Comparison of ENCODE assay signal across 8 cellular contexts in genomic region chr7:101099969-101100781, GRCh38. TPM values are rescaled to one million over a fixed set of nuclear protein-coding genes. Genes with fewer than 3 reads are reported as not detected.
A peak's percentile ranks its signal among the peaks of the same experiment; 100 is the strongest.
DNase-seq lines count a peak whose midpoint lies in the region; ATAC-seq, FAIRE-seq and TF ChIP-seq lines count a peak whose summit lies in the region.

No MANE protein-coding gene starts in this region.

- H3K79me2 ChIP-seq in ACC112 (ENCODE audit: control insufficient read depth, insufficient read depth, low read length, unreplicated experiment) = peaks cover 36% of the 10 kb centered on the region

- H3K36me3 ChIP-seq in ACC112 (ENCODE audit: insufficient read depth, low read length) (peaks cover 4% of the 10 kb centered on the region; the same call in 1 of the 2 replicates), HEK293 (ENCODE audit: control insufficient read depth in 2 of 2, insufficient read depth in 1 of 2, low read length in 2 of 2) (no peaks in the 10 kb centered on the region), adrenal gland (replicated peaks in 1 of 2) (no peaks in the 10 kb centered on the region), left ventricle myocardium inferior (no peaks in the 10 kb centered on the region), prostate gland (no peaks in the 10 kb centered on the region)

- peak overlapping the region; percentile 97 for H3K27ac ChIP-seq in ACC112 (ENCODE audit: low read depth, low read length)
- H3K27ac ChIP-seq in HEK293 (ENCODE audit: extremely low read depth, low read depth, low read length) = no peak overlapping the region
- peak overlapping the region; percentile 87 for H3K27ac ChIP-seq in RWPE1
- H3K27ac ChIP-seq in adrenal gland = peak overlapping the region; percentile 46 to 92 (median 81)
- peak overlapping the region; percentile 67 for H3K27ac ChIP-seq in left ventricle myocardium inferior (replicated peaks)
- H3K27ac ChIP-seq in prostate gland = peak overlapping the region; percentile 51 to 63

- H3K9me3 ChIP-seq in HEK293 (ENCODE audit: control insufficient read depth, insufficient read depth, low read depth, low read length) (no peaks in the 10 kb centered on the region), adrenal gland (replicated peaks in 1 of 3) (no peaks in the 10 kb centered on the region), left ventricle myocardium inferior (replicated peaks) (no peaks in the 10 kb centered on the region), prostate gland (no peaks in the 10 kb centered on the region)

- no peak for ATAC-seq in HG03565 (IDR thresholded peaks at IDR 0.05; ENCODE audit: unreplicated experiment)

- H3K27me3 ChIP-seq in ACC112 (ENCODE audit: insufficient read depth, low read length) (no peaks in the 10 kb centered on the region), adrenal gland (no peaks in the 10 kb centered on the region), left ventricle myocardium inferior (ENCODE audit: low read depth) (no peaks in the 10 kb centered on the region), prostate gland (replicated peaks; ENCODE audit: insufficient read depth) (no peaks in the 10 kb centered on the region)

- H3K4me1 ChIP-seq in ACC112 (ENCODE audit: control insufficient read depth, insufficient read depth, low read length, unreplicated experiment) (peaks cover 65% of the 10 kb centered on the region), HEK293 (ENCODE audit: control insufficient read depth, insufficient read depth, low read length) (no peaks in the 10 kb centered on the region), adrenal gland (replicated peaks in 1 of 2) (peaks cover 10 to 17% of the 10 kb centered on the region in 2 donors), left ventricle myocardium inferior (peaks cover 31% of the 10 kb centered on the region), prostate gland (replicated peaks) (no peaks in the 10 kb centered on the region)

- H3K4me3 ChIP-seq in ACC112 (ENCODE audit: low read depth, low read length) = peak overlapping the region; percentile 59
- no peak overlapping the region for H3K4me3 ChIP-seq in HEK293 (ENCODE audit: low read depth, low read length)
- no peak overlapping the region for H3K4me3 ChIP-seq in adrenal gland
- H3K4me3 ChIP-seq in left ventricle myocardium inferior = peak overlapping the region; percentile 23
- no peak overlapping the region for H3K4me3 ChIP-seq in prostate gland

- DNase-seq in RWPE1 (ENCODE audit: low spot score) = peak; percentile 96
- peak; percentile 94 to 99 (median 98) for DNase-seq in adrenal gland
- DNase-seq in left ventricle myocardium inferior = peak; percentile 91
- peak; percentile 75 for DNase-seq in prostate gland (ENCODE audit: low spot score)
- peak; percentile 99 for DNase-seq in urothelium cell line (ENCODE audit: low spot score)

- TF ChIP-seq CTCF in HEK293 (tag by site-specific recombination; IDR thresholded peaks at IDR 0.05) (no peak), RWPE1 (conservative IDR thresholded peaks at IDR 0.05; ENCODE audit: low read depth) (no peak), adrenal gland (IDR thresholded peaks at IDR 0.05) (no peak), left ventricle myocardium inferior (IDR thresholded peaks at IDR 0.05; ENCODE audit: borderline replicate concordance) (no peak), prostate gland (IDR thresholded peaks at IDR 0.05) (no peak)

- CTCF ChIA-PET in HEK293 (lab: Yijun Ruan, JAX) = interaction anchor here (0.6 to 1.4 kb wide), 4 partner anchors 26 to 330 kb away, joined by 3 to 5 read pairs (median 4); no protein-coding TSS in a partner anchor
- CTCF ChIA-PET in RWPE1 (lab: Yijun Ruan, JAX) = no interaction called here

- no peak overlapping the region for H2AFZ ChIP-seq in ACC112 (ENCODE audit: low read length, unreplicated experiment)

- intact Hi-C loops in adrenal gland (cut with DNase I) (loop anchor here (5.0 kb wide), 1 partner anchor 32 kb away; no protein-coding TSS in a partner anchor), left ventricle myocardium inferior (cut with micrococcal nuclease) (loop anchor here (5.0 kb wide), 1 partner anchor 37 kb away; no protein-coding TSS in a partner anchor), prostate gland (cut with DNase I) (no loop called here)

- POLR2A ChIA-PET in HEK293 (lab: Yijun Ruan, JAX) (no interaction called here), RWPE1 (lab: Yijun Ruan, JAX; ENCODE audit: low non-redundant PET) (interaction anchor here (0.7 kb wide), 1 partner anchor 441 kb away, joined by 9 read pairs; no protein-coding TSS in a partner anchor)

- 17 to 22% (median 21%) methylated on average over 22 to 26 of the region's 26 CpGs for WGBS in adrenal gland, 4 donors
- 18% methylated on average over 26 of the region's 26 CpGs for WGBS in prostate gland

- TF ChIP-seq POLR2A in adrenal gland (IDR thresholded peaks at IDR 0.05) (peak in 1 of 2 donors; percentile 65), prostate gland (IDR thresholded peaks at IDR 0.05) (no peak)

- peak; percentile 98 for FAIRE-seq in urothelium cell line (lab: Jason Lieb, UNC)

TF ChIP-seq in HEK293, 187 proteins besides CTCF, POLR2A, EP300 and RAD21 (continues in another document):
- peak; percentile 94 for TF ChIP-seq GLIS2 (tag by site-specific recombination; IDR thresholded peaks at IDR 0.05)
- no peak for TF ChIP-seq ZNF521 (tag by site-specific recombination; IDR thresholded peaks at IDR 0.05)
- no peak for TF ChIP-seq ZNF426 (tag by site-specific recombination; IDR thresholded peaks at IDR 0.05)
- no peak for TF ChIP-seq ZBTB6 (tag by site-specific recombination; IDR thresholded peaks at IDR 0.05)
- no peak for TF ChIP-seq ZNF610 (tag by site-specific recombination; IDR thresholded peaks at IDR 0.05; ENCODE audit: borderline replicate concordance)
- no peak for TF ChIP-seq ZNF654 (tag by site-specific recombination; IDR thresholded peaks at IDR 0.05; ENCODE audit: low read depth)
- TF ChIP-seq HOXC10 (CRISPR knock-in tag; IDR thresholded peaks at IDR 0.05) = no peak
- no peak for TF ChIP-seq IKZF3 (tag by site-specific recombination; IDR thresholded peaks at IDR 0.05)
- TF ChIP-seq, protein P1, sequence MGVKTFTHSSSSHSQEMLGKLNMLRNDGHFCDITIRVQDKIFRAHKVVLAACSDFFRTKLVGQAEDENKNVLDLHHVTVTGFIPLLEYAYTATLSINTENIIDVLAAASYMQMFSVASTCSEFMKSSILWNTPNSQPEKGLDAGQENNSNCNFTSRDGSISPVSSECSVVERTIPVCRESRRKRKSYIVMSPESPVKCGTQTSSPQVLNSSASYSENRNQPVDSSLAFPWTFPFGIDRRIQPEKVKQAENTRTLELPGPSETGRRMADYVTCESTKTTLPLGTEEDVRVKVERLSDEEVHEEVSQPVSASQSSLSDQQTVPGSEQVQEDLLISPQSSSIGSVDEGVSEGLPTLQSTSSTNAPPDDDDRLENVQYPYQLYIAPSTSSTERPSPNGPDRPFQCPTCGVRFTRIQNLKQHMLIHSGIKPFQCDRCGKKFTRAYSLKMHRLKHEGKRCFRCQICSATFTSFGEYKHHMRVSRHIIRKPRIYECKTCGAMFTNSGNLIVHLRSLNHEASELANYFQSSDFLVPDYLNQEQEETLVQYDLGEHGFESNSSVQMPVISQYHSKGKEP (tag by site-specific recombination; IDR thresholded peaks at IDR 0.05) = no peak; the same call in 1 of the 2 replicates
- no peak for TF ChIP-seq ZNF555 (tag by site-specific recombination; conservative IDR thresholded peaks at IDR 0.05)
- no peak for TF ChIP-seq KLF9 (tag by site-specific recombination; IDR thresholded peaks at IDR 0.05; ENCODE audit: low read depth)
- TF ChIP-seq, protein P2, sequence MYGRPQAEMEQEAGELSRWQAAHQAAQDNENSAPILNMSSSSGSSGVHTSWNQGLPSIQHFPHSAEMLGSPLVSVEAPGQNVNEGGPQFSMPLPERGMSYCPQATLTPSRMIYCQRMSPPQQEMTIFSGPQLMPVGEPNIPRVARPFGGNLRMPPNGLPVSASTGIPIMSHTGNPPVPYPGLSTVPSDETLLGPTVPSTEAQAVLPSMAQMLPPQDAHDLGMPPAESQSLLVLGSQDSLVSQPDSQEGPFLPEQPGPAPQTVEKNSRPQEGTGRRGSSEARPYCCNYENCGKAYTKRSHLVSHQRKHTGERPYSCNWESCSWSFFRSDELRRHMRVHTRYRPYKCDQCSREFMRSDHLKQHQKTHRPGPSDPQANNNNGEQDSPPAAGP (tag by site-specific recombination; IDR thresholded peaks at IDR 0.05) = peak; percentile 76
- no peak for TF ChIP-seq ZNF266 (tag by site-specific recombination; IDR thresholded peaks at IDR 0.05; ENCODE audit: low read depth)
- peak; percentile 68 for TF ChIP-seq ZBTB48 (tag by site-specific recombination; IDR thresholded peaks at IDR 0.05)
- TF ChIP-seq ZNF768 (tag by site-specific recombination; IDR thresholded peaks at IDR 0.05) = no peak
- TF ChIP-seq KLF10 (tag by site-specific recombination; IDR thresholded peaks at IDR 0.05) = peak; percentile 25; the same call in 1 of the 2 replicates
- TF ChIP-seq ZEB2 (tag by site-specific recombination; IDR thresholded peaks at IDR 0.05) = peak; percentile 74
- no peak for TF ChIP-seq ZNF843 (tag by site-specific recombination; IDR thresholded peaks at IDR 0.05)
- no peak for TF ChIP-seq ZBTB1 (tag by site-specific recombination; IDR thresholded peaks at IDR 0.05)
- peak; percentile 49; the same call in 1 of the 2 replicates for TF ChIP-seq ZNF391 (tag by site-specific recombination; IDR thresholded peaks at IDR 0.05; ENCODE audit: borderline replicate concordance, low read depth)
- no peak for TF ChIP-seq KLF7 (tag by site-specific recombination; IDR thresholded peaks at IDR 0.05; ENCODE audit: borderline replicate concordance)

RNA-seq across cellular contexts. Expression of gene TRIM56, which starts 14.9 kb away (rescaled TPM):
- 10 to 100 TPM; 21.3 to 57.3 (median 33.5) TPM for total RNA-seq in adrenal gland
- polyA plus RNA-seq in adrenal gland = 10 to 100 TPM in 2 of 3 donors, 1 to 10 TPM in 1; 8.3 to 24.1 (median 16.3) TPM
- total RNA-seq in left ventricle myocardium inferior = 17.0 TPM
- 10 to 100 TPM; 32.0 to 36.1 TPM for total RNA-seq in prostate gland

RNA-seq across cellular contexts. Expression of gene SERPINE1, which starts 26.7 kb away (rescaled TPM):
- total RNA-seq in adrenal gland (100 to 1,000 TPM in 1 of 8 donors, 10 to 100 TPM in 6, 1 to 10 TPM in 1; 7.0 to 118 (median 34.7) TPM), left ventricle myocardium inferior (4.3 TPM), prostate gland (10 to 100 TPM in 1 of 2 donors, 1 to 10 TPM in 1; 3.7 to 24.4 TPM)
- 10 to 100 TPM in 2 of 3 donors, 1 to 10 TPM in 1; 9.1 to 23.1 (median 23.0) TPM for polyA plus RNA-seq in adrenal gland

RNA-seq across cellular contexts. Expression of gene AP1S1, which starts 54.1 kb away (rescaled TPM):
- 10 to 100 TPM; 26.9 to 66.1 (median 43.6) TPM for total RNA-seq in adrenal gland
- 10 to 100 TPM; 20.4 to 35.4 (median 30.0) TPM for polyA plus RNA-seq in adrenal gland
- 10.7 TPM for total RNA-seq in left ventricle myocardium inferior
- 10 to 100 TPM; 47.2 to 90.0 TPM for total RNA-seq in prostate gland

Comparison
In these comparisons a context has a peak if more than half of its experiments do, and no peak if none do; other contexts are left out.
1. H3K4me3 ChIP-seq: peak in ACC112 (single experiment) and left ventricle myocardium inferior (single experiment); none in HEK293 (single experiment), adrenal gland (0 of 4) and prostate gland (0 of 2).
2. Peak in every context shown above with its lines, with median percentiles within 50 percentile points of each other: DNase-seq.